Comparison of ENCODE assay signal across 1 cellular context in the genomic region with DNA sequence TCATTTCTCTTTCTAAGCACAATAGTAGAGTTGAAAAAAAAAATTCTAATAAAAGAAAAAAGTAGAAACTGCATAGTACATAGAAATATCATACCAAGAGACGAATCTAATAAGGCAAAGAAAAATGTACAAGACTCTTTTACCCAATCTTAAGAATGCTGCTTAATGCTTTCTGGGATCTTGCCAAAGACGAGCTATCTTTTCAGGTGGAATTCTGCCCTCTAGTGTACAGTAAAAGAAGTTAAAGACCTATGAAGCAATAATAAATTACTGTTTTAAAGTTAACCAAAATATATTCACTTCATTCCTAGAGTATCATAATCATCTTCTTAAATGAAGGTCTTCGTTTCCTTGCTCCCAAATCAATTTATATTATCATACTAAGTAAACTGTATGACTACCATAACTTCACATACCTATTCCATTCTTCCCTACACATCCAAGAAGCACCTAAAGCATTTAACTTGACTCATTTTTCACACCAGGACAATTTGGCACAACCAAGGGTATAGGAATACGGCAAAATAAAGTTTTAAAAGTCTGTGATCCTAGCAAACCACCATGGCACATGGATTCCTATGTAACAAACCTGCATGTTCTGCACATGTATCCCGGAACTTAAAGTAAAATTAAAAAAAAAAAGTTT.
A peak's percentile ranks its signal among the peaks of the same experiment; 100 is the strongest.
TF ChIP-seq lines count a peak whose summit lies in the region.

No MANE protein-coding gene starts in this region.

TF ChIP-seq in K562, 482 proteins besides CTCF, POLR2A, EP300 and RAD21 (continued from another document):
- TF ChIP-seq ARID2 (IDR thresholded peaks at IDR 0.05) (peak; percentile 37; the same call in 1 of the 2 replicates), NONO (IDR thresholded peaks at IDR 0.05; ENCODE audit: low read depth in 2 of 2, low read length in 1 of 2) (no peak), EGR1 (conservative IDR thresholded peaks at IDR 0.05) (no peak), ZBTB8A (IDR thresholded peaks at IDR 0.05; ENCODE audit: partially characterized antibody) (no peak), NFIX (CRISPR knock-in tag; IDR thresholded peaks at IDR 0.05; ENCODE audit: low read depth) (peak; percentile 39), ZNF830 (CRISPR knock-in tag; IDR thresholded peaks at IDR 0.05) (no peak), TFE3 (CRISPR knock-in tag; IDR thresholded peaks at IDR 0.05) (no peak), ZNF584 (CRISPR knock-in tag; IDR thresholded peaks at IDR 0.05; ENCODE audit: low read depth) (no peak), ZFP1 (CRISPR knock-in tag; IDR thresholded peaks at IDR 0.05) (no peak), TCF3 (CRISPR knock-in tag; IDR thresholded peaks at IDR 0.05) (no peak), SMAD2 (IDR thresholded peaks at IDR 0.05; ENCODE audit: low read depth, low read length) (no peak), MAFG (tag; conservative IDR thresholded peaks at IDR 0.05) (peak; percentile 48), PRMT5 (CRISPR knock-in tag; IDR thresholded peaks at IDR 0.05) (no peak), SP1 (CRISPR knock-in tag; IDR thresholded peaks at IDR 0.05) (no peak), GATAD2B (IDR thresholded peaks at IDR 0.05; ENCODE audit: borderline replicate concordance) (peak; percentile 31; the same call in 1 of the 2 replicates), ZNF347 (CRISPR knock-in tag; IDR thresholded peaks at IDR 0.05; ENCODE audit: low read depth) (no peak), TAL1 (IDR thresholded peaks at IDR 0.05) (no peak), KLF1 (tag; IDR thresholded peaks at IDR 0.05) (no peak), SMC3 (conservative IDR thresholded peaks at IDR 0.05; ENCODE audit: insufficient read depth, low read depth, low read length) (peak; percentile 69), POLR2H (tag; IDR thresholded peaks at IDR 0.05; ENCODE audit: low read depth) (peak; percentile 36; the same call in 1 of the 2 replicates), EP400 (IDR thresholded peaks at IDR 0.05) (peak; percentile 46), NKRF (IDR thresholded peaks at IDR 0.05; ENCODE audit: borderline replicate concordance) (no peak), JUND (IDR thresholded peaks at IDR 0.05; ENCODE audit: borderline replicate concordance, low read depth, low read length) (no peak), JUND (tag; IDR thresholded peaks at IDR 0.05; ENCODE audit: borderline replicate concordance, low read depth, low read length) (no peak), XRCC3 (IDR thresholded peaks at IDR 0.05) (no peak), THRB (CRISPR knock-in tag; conservative IDR thresholded peaks at IDR 0.05) (no peak), ZNF785 (CRISPR knock-in tag; IDR thresholded peaks at IDR 0.05) (no peak)
- TF ChIP-seq, protein P1, sequence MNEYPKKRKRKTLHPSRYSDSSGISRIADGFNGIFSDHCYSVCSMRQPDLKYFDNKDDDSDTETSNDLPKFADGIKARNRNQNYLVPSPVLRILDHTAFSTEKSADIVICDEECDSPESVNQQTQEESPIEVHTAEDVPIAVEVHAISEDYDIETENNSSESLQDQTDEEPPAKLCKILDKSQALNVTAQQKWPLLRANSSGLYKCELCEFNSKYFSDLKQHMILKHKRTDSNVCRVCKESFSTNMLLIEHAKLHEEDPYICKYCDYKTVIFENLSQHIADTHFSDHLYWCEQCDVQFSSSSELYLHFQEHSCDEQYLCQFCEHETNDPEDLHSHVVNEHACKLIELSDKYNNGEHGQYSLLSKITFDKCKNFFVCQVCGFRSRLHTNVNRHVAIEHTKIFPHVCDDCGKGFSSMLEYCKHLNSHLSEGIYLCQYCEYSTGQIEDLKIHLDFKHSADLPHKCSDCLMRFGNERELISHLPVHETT (CRISPR knock-in tag; conservative IDR thresholded peaks at IDR 0.05 in 1 of 2, IDR thresholded peaks at IDR 0.05 in 1 of 2) = 0 out of 4 replicates have a peak, but pooled peaks of 1 of the 2 experiments have one; percentile 20
- TF ChIP-seq, protein P2, sequence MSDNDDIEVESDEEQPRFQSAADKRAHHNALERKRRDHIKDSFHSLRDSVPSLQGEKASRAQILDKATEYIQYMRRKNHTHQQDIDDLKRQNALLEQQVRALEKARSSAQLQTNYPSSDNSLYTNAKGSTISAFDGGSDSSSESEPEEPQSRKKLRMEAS (CRISPR knock-in tag; IDR thresholded peaks at IDR 0.05) = no peak
- TF ChIP-seq, protein P3, sequence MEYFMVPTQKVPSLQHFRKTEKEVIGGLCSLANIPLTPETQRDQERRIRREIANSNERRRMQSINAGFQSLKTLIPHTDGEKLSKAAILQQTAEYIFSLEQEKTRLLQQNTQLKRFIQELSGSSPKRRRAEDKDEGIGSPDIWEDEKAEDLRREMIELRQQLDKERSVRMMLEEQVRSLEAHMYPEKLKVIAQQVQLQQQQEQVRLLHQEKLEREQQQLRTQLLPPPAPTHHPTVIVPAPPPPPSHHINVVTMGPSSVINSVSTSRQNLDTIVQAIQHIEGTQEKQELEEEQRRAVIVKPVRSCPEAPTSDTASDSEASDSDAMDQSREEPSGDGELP (CRISPR knock-in tag; IDR thresholded peaks at IDR 0.05; ENCODE audit: borderline replicate concordance) = no peak
- TF ChIP-seq, protein P4, sequence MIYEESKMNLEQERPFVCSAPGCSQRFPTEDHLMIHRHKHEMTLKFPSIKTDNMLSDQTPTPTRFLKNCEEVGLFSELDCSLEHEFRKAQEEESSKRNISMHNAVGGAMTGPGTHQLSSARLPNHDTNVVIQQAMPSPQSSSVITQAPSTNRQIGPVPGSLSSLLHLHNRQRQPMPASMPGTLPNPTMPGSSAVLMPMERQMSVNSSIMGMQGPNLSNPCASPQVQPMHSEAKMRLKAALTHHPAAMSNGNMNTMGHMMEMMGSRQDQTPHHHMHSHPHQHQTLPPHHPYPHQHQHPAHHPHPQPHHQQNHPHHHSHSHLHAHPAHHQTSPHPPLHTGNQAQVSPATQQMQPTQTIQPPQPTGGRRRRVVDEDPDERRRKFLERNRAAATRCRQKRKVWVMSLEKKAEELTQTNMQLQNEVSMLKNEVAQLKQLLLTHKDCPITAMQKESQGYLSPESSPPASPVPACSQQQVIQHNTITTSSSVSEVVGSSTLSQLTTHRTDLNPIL (CRISPR knock-in tag; IDR thresholded peaks at IDR 0.05) = no peak
- TF ChIP-seq, protein P5, sequence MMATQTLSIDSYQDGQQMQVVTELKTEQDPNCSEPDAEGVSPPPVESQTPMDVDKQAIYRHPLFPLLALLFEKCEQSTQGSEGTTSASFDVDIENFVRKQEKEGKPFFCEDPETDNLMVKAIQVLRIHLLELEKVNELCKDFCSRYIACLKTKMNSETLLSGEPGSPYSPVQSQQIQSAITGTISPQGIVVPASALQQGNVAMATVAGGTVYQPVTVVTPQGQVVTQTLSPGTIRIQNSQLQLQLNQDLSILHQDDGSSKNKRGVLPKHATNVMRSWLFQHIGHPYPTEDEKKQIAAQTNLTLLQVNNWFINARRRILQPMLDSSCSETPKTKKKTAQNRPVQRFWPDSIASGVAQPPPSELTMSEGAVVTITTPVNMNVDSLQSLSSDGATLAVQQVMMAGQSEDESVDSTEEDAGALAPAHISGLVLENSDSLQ (IDR thresholded peaks at IDR 0.05) = no peak
- TF ChIP-seq, protein P6, sequence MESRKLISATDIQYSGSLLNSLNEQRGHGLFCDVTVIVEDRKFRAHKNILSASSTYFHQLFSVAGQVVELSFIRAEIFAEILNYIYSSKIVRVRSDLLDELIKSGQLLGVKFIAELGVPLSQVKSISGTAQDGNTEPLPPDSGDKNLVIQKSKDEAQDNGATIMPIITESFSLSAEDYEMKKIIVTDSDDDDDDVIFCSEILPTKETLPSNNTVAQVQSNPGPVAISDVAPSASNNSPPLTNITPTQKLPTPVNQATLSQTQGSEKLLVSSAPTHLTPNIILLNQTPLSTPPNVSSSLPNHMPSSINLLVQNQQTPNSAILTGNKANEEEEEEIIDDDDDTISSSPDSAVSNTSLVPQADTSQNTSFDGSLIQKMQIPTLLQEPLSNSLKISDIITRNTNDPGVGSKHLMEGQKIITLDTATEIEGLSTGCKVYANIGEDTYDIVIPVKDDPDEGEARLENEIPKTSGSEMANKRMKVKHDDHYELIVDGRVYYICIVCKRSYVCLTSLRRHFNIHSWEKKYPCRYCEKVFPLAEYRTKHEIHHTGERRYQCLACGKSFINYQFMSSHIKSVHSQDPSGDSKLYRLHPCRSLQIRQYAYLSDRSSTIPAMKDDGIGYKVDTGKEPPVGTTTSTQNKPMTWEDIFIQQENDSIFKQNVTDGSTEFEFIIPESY (CRISPR knock-in tag; IDR thresholded peaks at IDR 0.05) = no peak
